ENCODE assay signal across 15 cellular contexts in the genomic region with DNA sequence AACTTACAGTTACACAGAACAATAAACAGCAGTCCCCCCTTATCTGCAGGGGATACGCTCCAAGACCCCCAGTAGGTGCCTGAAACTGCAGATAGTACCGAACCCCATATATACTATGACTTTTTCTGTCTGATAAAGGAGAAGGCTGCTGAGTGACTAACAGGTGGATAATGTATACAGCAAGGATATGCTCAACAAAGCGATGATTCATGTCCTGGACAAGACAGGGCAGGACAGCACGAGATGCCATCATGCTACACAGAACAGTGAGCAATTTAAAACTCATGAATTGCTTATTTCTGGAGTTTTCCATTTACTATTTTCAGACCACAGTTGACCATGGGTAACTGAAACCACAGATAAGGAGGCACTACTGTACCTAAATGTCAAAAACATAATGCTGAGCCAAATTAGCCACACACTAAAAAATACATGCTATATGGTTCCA.
DNase-seq lines count a peak whose midpoint lies in the region; ATAC-seq, FAIRE-seq and TF ChIP-seq lines count a peak whose summit lies in the region.
"Had no signal": no experiment of that assay in that cellular context is flagged by ENCODE, and none has a peak within 500 bp of the region (broad histone marks: within the 10 kb centered on the region; RNA-seq: fewer than 3 reads in every experiment).

No MANE protein-coding gene starts in this region.

- H2AFZ ChIP-seq in GM12878 (ENCODE audit: control insufficient read depth, low read depth, low read length), result no peak overlapping the region

- H3K27me3 ChIP-seq in breast epithelium, result no peaks in the 10 kb centered on the region
- H3K27me3 ChIP-seq in GM12878 (replicated peaks in 1 of 2; ENCODE audit: control insufficient read depth in 2 of 2, insufficient read depth in 2 of 2, low read length in 1 of 2), result no peaks in the 10 kb centered on the region
- H3K27me3 ChIP-seq: right lobe of liver had no signal

- H3K79me2 ChIP-seq in GM12878 (ENCODE audit: control insufficient read depth, insufficient read depth, low read length), result peaks cover 6% of the 10 kb centered on the region

- peak; percentile 48 for ATAC-seq in GM12878
- ATAC-seq: right lobe of liver, WTC11 had no signal

- intact Hi-C loops in MCF 10A (cut with micrococcal nuclease) (loop anchor here (1.0 kb wide), 1 partner anchor 143 kb away; the partner anchor contains the start of gene UBE2D3), breast epithelium (cut with DNase I; ENCODE audit: low total_unique reads) (no loop called here), GM12878 (cut with micrococcal nuclease; ENCODE audit: unreplicated experiment) (loop anchor here (10.0 kb wide), 1 partner anchor 410 kb away; the partner anchor contains the start of gene BDH2)

- no peak for TF ChIP-seq POLR2A in breast epithelium (IDR thresholded peaks at IDR 0.05)
- TF ChIP-seq POLR2A in GM12878 (IDR thresholded peaks at IDR 0.05; ENCODE audit: low read depth, low read length), result no peak

- no peaks in the 10 kb centered on the region for H3K4me1 Mint-ChIP-seq in MCF 10A (ENCODE audit: insufficient read depth, unreplicated experiment)
- H3K4me1 Mint-ChIP-seq: activated naive CD4-positive, alpha-beta T cell treated with anti-CD3 and anti-CD28 coated beads, Interleukin-2, amount 50 U/mL, for 24 hours; WTC11 had no signal

- no peaks in the 10 kb centered on the region for H4K20me1 ChIP-seq in GM12878 (ENCODE audit: control insufficient read depth, insufficient read depth)

- no peak for TF ChIP-seq CTCF in MCF 10A (IDR thresholded peaks at IDR 0.05; ENCODE audit: unreplicated experiment)
- no peak for TF ChIP-seq CTCF in breast epithelium (IDR thresholded peaks at IDR 0.05)
- no peak for TF ChIP-seq CTCF in GM12878 (IDR thresholded peaks at IDR 0.05 in 2 of 3, conservative IDR thresholded peaks at IDR 0.05 in 1 of 3; ENCODE audit: control insufficient read depth in 2 of 3, extremely low read depth in 1 of 3, insufficient read depth in 1 of 3, low read depth in 3 of 3, low read length in 3 of 3)

- H3K27me3 Mint-ChIP-seq in MCF 10A (ENCODE audit: insufficient read depth, unreplicated experiment), result no peaks in the 10 kb centered on the region
- H3K27me3 Mint-ChIP-seq: activated naive CD4-positive, alpha-beta T cell treated with anti-CD3 and anti-CD28 coated beads, Interleukin-2, amount 50 U/mL, for 24 hours had no signal

- WGBS in GM12878 (ENCODE audit: insufficient coverage, insufficient replicate concordance, low lambda C conversion rate, missing lambda C conversion rate), result 68% methylated on average over 4 of the region's 4 CpGs

- DNase-seq in MCF 10A (ENCODE audit: unreplicated experiment), result peak; percentile 73
- no peak for DNase-seq in breast epithelium (ENCODE audit: low spot score in 2 of 2)
- peak; percentile 11 for DNase-seq in HK-2 (ENCODE audit: unreplicated experiment)
- peak; percentile 37 for DNase-seq in GM12878 (ENCODE audit: low read depth, low spot score)
- peak; percentile 3 for DNase-seq in stromal cell of bone marrow (ENCODE audit: low read depth)
- DNase-seq in DMS153 treated with DMSO at 0.1 percent for 48 hours (lab: John Stamatoyannopoulos, UW; ENCODE audit: unreplicated experiment), result no peak
- no peak for DNase-seq in T-helper 2 cell
- no peak for DNase-seq in LoVo (ENCODE audit: low spot score)
- DNase-seq: KG1; right lobe of liver; stimulated activated CD8-positive, alpha-beta memory T cell treated with anti-CD3 and anti-CD28 coated beads, Interleukin-4, amount 100 ng/mL, for 48 hours had no signal

- no peak overlapping the region for H3K27ac ChIP-seq in breast epithelium
- peak overlapping the region; percentile 1; the same call in 1 of the 2 replicates for H3K27ac ChIP-seq in GM12878 (ENCODE audit: control insufficient read depth, insufficient read depth)
- H3K27ac ChIP-seq: right lobe of liver had no signal

- no peak overlapping the region for H3K27ac Mint-ChIP-seq in MCF 10A (ENCODE audit: low read depth, unreplicated experiment)
- H3K27ac Mint-ChIP-seq: activated naive CD4-positive, alpha-beta T cell treated with anti-CD3 and anti-CD28 coated beads, Interleukin-2, amount 50 U/mL, for 24 hours; WTC11 had no signal

- in situ Hi-C loops in GM12878 (cut with MboI), result no loop called here

- TF ChIP-seq RAD21 in GM12878 (IDR thresholded peaks at IDR 0.05; ENCODE audit: insufficient read depth, low read depth, low read length), result no peak

- no peaks in the 10 kb centered on the region for H3K9me3 Mint-ChIP-seq in MCF 10A (ENCODE audit: unreplicated experiment)
- H3K9me3 Mint-ChIP-seq: activated naive CD4-positive, alpha-beta T cell treated with anti-CD3 and anti-CD28 coated beads, Interleukin-2, amount 50 U/mL, for 24 hours; WTC11 had no signal

- BruUV-seq in MCF 10A (replicated peaks; lab: Mats Ljungman, UMichigan) (no TSS peak), GM12878 (replicated peaks; lab: Mats Ljungman, UMichigan) (no TSS peak)

- H3K36me3 ChIP-seq in breast epithelium (peaks cover 7% of the 10 kb centered on the region), GM12878 (ENCODE audit: control insufficient read depth in 2 of 2, insufficient read depth in 2 of 2, low read length in 1 of 2) (peaks cover 0 to 3% of the 10 kb centered on the region in 2 experiments; a peak in 2 of 4 replicates)

- FAIRE-seq in GM12878 (lab: Jason Lieb, UNC), result no peak
- FAIRE-seq: endometrium had no signal

- H3K4me1 ChIP-seq in breast epithelium (no peaks in the 10 kb centered on the region), GM12878 (ENCODE audit: control insufficient read depth, insufficient read depth, low read length) (peaks cover 34% of the 10 kb centered on the region)
- H3K4me1 ChIP-seq: right lobe of liver had no signal

- H3K36me3 Mint-ChIP-seq in MCF 10A (ENCODE audit: insufficient read depth, unreplicated experiment), result peaks cover 4% of the 10 kb centered on the region

- H3K9me3 ChIP-seq in breast epithelium, result no peaks in the 10 kb centered on the region
- H3K9me3 ChIP-seq in GM12878 (replicated peaks; ENCODE audit: control insufficient read depth, insufficient read depth, low read length), result no peaks in the 10 kb centered on the region
- H3K9me3 ChIP-seq: right lobe of liver had no signal

- POLR2A ChIA-PET in MCF 10A (lab: Yijun Ruan, JAX), result interaction anchor here (0.8 to 1.1 kb wide), 4 partner anchors 19 to 143 kb away, joined by 3 to 5 read pairs (median 3); no protein-coding TSS in a partner anchor
- POLR2A ChIA-PET in GM12878 (lab: Charles Lee), result interaction anchor here (1.7 kb wide), 1 partner anchor 12 kb away, joined by 5 read pairs; no protein-coding TSS in a partner anchor

- RAD21 ChIA-PET in GM12878 (lab: Charles Lee; ENCODE audit: unreplicated experiment), result interaction anchor here (0.9 to 3.5 kb wide), 3 partner anchors 30 to 143 kb away, joined by 3 to 27 read pairs (median 7); partner anchors contain the start of genes MANBA and UBE2D3

- no peak overlapping the region for H3K4me3 ChIP-seq in breast epithelium
- 0 out of 2 replicates have a peak overlapping the region, but pooled peaks have one; percentile 6 for H3K4me3 ChIP-seq in GM12878
- H3K4me3 ChIP-seq: lung, right lobe of liver had no signal

- SMC1A ChIA-PET in GM12878 (lab: Charles Lee; ENCODE audit: uncharacterized antibody, unreplicated experiment), result interaction anchor here (0.7 to 2.7 kb wide), 5 partner anchors 9 to 138 kb away, joined by 3 to 9 read pairs (median 5); no protein-coding TSS in a partner anchor

- peak overlapping the region; percentile 44 for H3K4me2 ChIP-seq in GM12878 (ENCODE audit: control insufficient read depth, insufficient read depth)

- no peak overlapping the region for H3K4me3 Mint-ChIP-seq in MCF 10A (ENCODE audit: unreplicated experiment)
- H3K4me3 Mint-ChIP-seq: activated naive CD4-positive, alpha-beta T cell treated with anti-CD3 and anti-CD28 coated beads, Interleukin-2, amount 50 U/mL, for 24 hours; WTC11 had no signal

- TF ChIP-seq EP300 in GM12878 (IDR thresholded peaks at IDR 0.05; ENCODE audit: borderline replicate concordance in 1 of 2, control insufficient read depth in 1 of 2, low read depth in 2 of 2, low read length in 2 of 2), result no peak

- H3K9ac ChIP-seq in GM12878 (ENCODE audit: control insufficient read depth, insufficient read depth, low read length), result no peak overlapping the region

- CTCF ChIA-PET in MCF 10A (lab: Yijun Ruan, JAX), result interaction anchor here (0.8 kb wide), 1 partner anchor 376 kb away, joined by 3 read pairs; no protein-coding TSS in a partner anchor
- CTCF ChIA-PET in GM12878 (lab: Yijun Ruan, JAX), result interaction anchor here (2.1 kb wide), 1 partner anchor 8 kb away, joined by 5 read pairs; no protein-coding TSS in a partner anchor

TF ChIP-seq in GM12878, 131 proteins besides CTCF, POLR2A, EP300 and RAD21 (continues in another document):
- TF ChIP-seq SIX5 (IDR thresholded peaks at IDR 0.05; ENCODE audit: low read depth, low read length, severe bottlenecking) (no peak), SREBF2 (IDR thresholded peaks at IDR 0.05; ENCODE audit: low read length) (no peak), MEF2A (IDR thresholded peaks at IDR 0.05; ENCODE audit: insufficient read depth, low read depth, low read length) (no peak), ETV6 (conservative IDR thresholded peaks at IDR 0.05 in 1 of 2, IDR thresholded peaks at IDR 0.05 in 1 of 2; ENCODE audit: borderline replicate concordance in 1 of 2, low read depth in 1 of 2) (0 out of 4 replicates have a peak, but pooled peaks of 1 of the 2 experiments have one; percentile 23), POU2F2 (IDR thresholded peaks at IDR 0.05; ENCODE audit: borderline replicate concordance, low read depth, low read length) (no peak), ZSCAN29 (IDR thresholded peaks at IDR 0.05) (0 out of 2 replicates have a peak, but pooled peaks have one; percentile 24), NBN (IDR thresholded peaks at IDR 0.05) (no peak), ASH2L (IDR thresholded peaks at IDR 0.05; ENCODE audit: borderline replicate concordance, low read depth) (no peak), CBFB (IDR thresholded peaks at IDR 0.05; ENCODE audit: low read depth) (0 out of 2 replicates have a peak, but pooled peaks have one; percentile 42), POLR2AphosphoS5 (IDR thresholded peaks at IDR 0.05; ENCODE audit: low read length) (no peak), FOS (IDR thresholded peaks at IDR 0.05; ENCODE audit: borderline replicate concordance, extremely low read depth, insufficient read length) (no peak), ZZZ3 (IDR thresholded peaks at IDR 0.05; ENCODE audit: control insufficient read depth, insufficient read length, low read depth) (no peak)

Comparison
In these comparisons a context has a peak if more than half of its experiments do, and no peak if none do; other contexts are left out.
1. DNase-seq: peak in MCF 10A (single experiment), HK-2 (single experiment), GM12878 (single experiment) and stromal cell of bone marrow (single experiment); none in breast epithelium (0 of 2), DMS153 treated with DMSO at 0.1 percent for 48 hours (single experiment), T-helper 2 cell (0 of 5) and LoVo (single experiment).